Comparison of ENCODE assay signal across 8 cellular contexts in genomic region chr11:130314184-130314748, GRCh38. TPM values are rescaled to one million over a fixed set of nuclear protein-coding genes. Genes with fewer than 3 reads are reported as not detected.
DNase-seq lines count a peak whose midpoint lies in the region; FAIRE-seq and TF ChIP-seq lines count a peak whose summit lies in the region.

No MANE protein-coding gene starts in this region.

- in situ Hi-C loops in GM23248 (cut with MboI): no loop called here

- no peaks in the 10 kb centered on the region for H3K9me3 ChIP-seq in GM23248 (ENCODE audit: low read depth)
- no peaks in the 10 kb centered on the region for H3K9me3 ChIP-seq in kidney (ENCODE audit: control insufficient read depth in 1 of 2, low read length in 2 of 2)

- WGBS in GM23248 (ENCODE audit: low coverage in 1 of 2, low lambda C conversion rate in 2 of 2, missing lambda C conversion rate in 2 of 2), 2 experiments: 1 to 2% methylated on average over 28 to 49 of the region's 68 CpGs

- H3K4me3 ChIP-seq in GM12864 (ENCODE audit: low read depth, low read length) (peak overlapping the region; percentile 68), GM23248 (peak overlapping the region; percentile 82), WI38 (ENCODE audit: low read depth, low read length) (peak overlapping the region; percentile 85), bronchial epithelial cell (ENCODE audit: low read depth, low read length) (peak overlapping the region; percentile 76), kidney (ENCODE audit: low read length in 2 of 2) (peak overlapping the region; percentile 68 to 81)

- DNase-seq in GM12864 (ENCODE audit: low read depth): no peak
- peak; percentile 73 for DNase-seq in GM23248
- DNase-seq in LHCN-M2 (ENCODE audit: low read depth): peak; percentile 28
- no peak for DNase-seq in bronchial epithelial cell (ENCODE audit: low read depth)
- DNase-seq in kidney: peak; percentile 91
- peak; percentile 31 to 54 for DNase-seq in stimulated activated CD4-positive, alpha-beta T cell treated with anti-CD3 and anti-CD28 coated beads, Interleukin-15, amount 100 ng/mL, for 48 hours (ENCODE audit: low read depth in 2 of 2)
- no peak for DNase-seq in NAMALWA (ENCODE audit: low spot score)

- FAIRE-seq in bronchial epithelial cell (lab: Jason Lieb, UNC) (no peak), kidney (lab: Jason Lieb, UNC) (no peak)

- peak overlapping the region; percentile 87 for H3K9ac ChIP-seq in GM23248
- H3K9ac ChIP-seq in kidney (ENCODE audit: low read length in 2 of 2): peak overlapping the region; percentile 60 to 75

- no peaks in the 10 kb centered on the region for H4K20me1 ChIP-seq in GM23248 (ENCODE audit: insufficient read depth)

- intact Hi-C loops in kidney (cut with DNase I): no loop called here

- H3K36me3 ChIP-seq in GM23248 (ENCODE audit: low read depth) (no peaks in the 10 kb centered on the region), bronchial epithelial cell (ENCODE audit: control insufficient read depth, insufficient read depth, low read length) (no peaks in the 10 kb centered on the region), kidney (ENCODE audit: control insufficient read depth in 1 of 2, insufficient read depth in 2 of 2, low read length in 2 of 2) (no peaks in the 10 kb centered on the region)

- H3K4me1 ChIP-seq in GM23248 (ENCODE audit: insufficient read depth) (peaks cover 19% of the 10 kb centered on the region), kidney (ENCODE audit: control insufficient read depth in 1 of 2, insufficient read depth in 1 of 2, low read depth in 1 of 2, low read length in 2 of 2) (peaks cover 28 to 31% of the 10 kb centered on the region in 2 donors)

- TF ChIP-seq CTCF in GM12864 (IDR thresholded peaks at IDR 0.05; ENCODE audit: low read depth, low read length, missing control alignments) (no peak), WI38 (IDR thresholded peaks at IDR 0.05; ENCODE audit: low read depth, low read length) (no peak), bronchial epithelial cell (IDR thresholded peaks at IDR 0.05; ENCODE audit: insufficient read depth, low read length, severe bottlenecking) (no peak), kidney (IDR thresholded peaks at IDR 0.05; ENCODE audit: borderline replicate concordance, extremely low read depth, insufficient read depth) (no peak)

- H3K79me2 ChIP-seq in GM23248 (ENCODE audit: insufficient read depth): peaks cover 48% of the 10 kb centered on the region

- peak overlapping the region; percentile 70 for H2AFZ ChIP-seq in GM23248

- H3F3A ChIP-seq in GM23248 (ENCODE audit: insufficient read depth): no peaks in the 10 kb centered on the region; the same call in 1 of the 2 replicates

- H3K9me2 ChIP-seq in GM23248 (ENCODE audit: insufficient read depth): no peaks in the 10 kb centered on the region

- peak overlapping the region; percentile 63 for H3K27ac ChIP-seq in GM23248
- H3K27ac ChIP-seq in kidney (ENCODE audit: low read depth in 2 of 2, low read length in 2 of 2): peak overlapping the region; percentile 80 to 92

- H3K27me3 ChIP-seq in GM23248 (replicated peaks; ENCODE audit: insufficient read depth): no peaks in the 10 kb centered on the region
- H3K27me3 ChIP-seq in bronchial epithelial cell (ENCODE audit: control insufficient read depth, insufficient read depth, low read length): no peaks in the 10 kb centered on the region

- H3K4me2 ChIP-seq in GM23248 (ENCODE audit: unreplicated experiment): peak overlapping the region; percentile 90

RNA-seq across cellular contexts. Expression of gene ZBTB44, which starts 0.5 kb away (rescaled TPM):
- total RNA-seq in GM23248 (2014; rRNA removed; shearing (Covaris generic)): 17.4 and 23.6 TPM in 2 replicates
- polyA plus RNA-seq in GM23248 (2016; fragmentation: Nextera tagmentation; extraction: Ambion mirVana) (3.4 and 4.1 TPM in 2 replicates), kidney (ENCODE audit: insufficient read depth, low read depth, low replicate concordance) (13.1 TPM)
- total RNA-seq in LHCN-M2 (2014; rRNA removed) (9.9 and 14.7 TPM in 2 replicates), bronchial epithelial cell (19.1 and 28.4 TPM in 2 replicates), kidney (59.7 TPM)
- polyA plus RNA-seq in LHCN-M2 (2012): 3.2 TPM

Comparison
In these comparisons a context has a peak if more than half of its experiments do, and no peak if none do; other contexts are left out.
1. DNase-seq: peak in GM23248 (single experiment), LHCN-M2 (single experiment), kidney (single experiment) and stimulated activated CD4-positive, alpha-beta T cell treated with anti-CD3 and anti-CD28 coated beads, Interleukin-15, amount 100 ng/mL, for 48 hours (2 of 2); none in GM12864 (single experiment), bronchial epithelial cell (single experiment) and NAMALWA (single experiment).
2. Peak in every context shown above with its lines, with median percentiles within 50 percentile points of each other: H3K4me3 ChIP-seq.